ENCODE assay signal across 15 cellular contexts in genomic region chr18:55833543-55833942, GRCh38.
DNase-seq lines count a peak whose midpoint lies in the region; ATAC-seq and TF ChIP-seq lines count a peak whose summit lies in the region.
"Had no signal": no experiment of that assay in that cellular context is flagged by ENCODE, and none has a peak within 500 bp of the region (broad histone marks: within the 10 kb centered on the region; RNA-seq: fewer than 3 reads in every experiment).

No MANE protein-coding gene starts in this region.

- TF ChIP-seq CTCF in AG09309 (IDR thresholded peaks at IDR 0.05; ENCODE audit: control insufficient read depth, insufficient read depth, low read depth, low read length, missing control alignments) (no peak), uterus (IDR thresholded peaks at IDR 0.05) (no peak), dorsolateral prefrontal cortex (IDR thresholded peaks at IDR 0.05 in 54 of 56, conservative IDR thresholded peaks at IDR 0.05 in 2 of 56; ENCODE audit: low read depth in 1 of 56, partially characterized antibody in 56 of 56) (no peak)

- H2BK5ac ChIP-seq in mesendoderm (ENCODE audit: low read length): no peak overlapping the region

- H2BK15ac ChIP-seq in mesendoderm (replicated peaks; ENCODE audit: low read depth): no peak overlapping the region

- no peak overlapping the region for H4K8ac ChIP-seq in mesendoderm (ENCODE audit: low read depth, low read length)

- intact Hi-C loops in uterus (cut with DNase I; ENCODE audit: low total_unique reads) (no loop called here), dorsolateral prefrontal cortex (cut with DNase I) (no loop called here)

- H3K9me3 ChIP-seq in MG63 (peaks cover 5% of the 10 kb centered on the region), uterus (no peaks in the 10 kb centered on the region)

- H3K27me3 ChIP-seq in MG63 (no peaks in the 10 kb centered on the region), mesendoderm (ENCODE audit: insufficient read depth, low read length, poor library complexity) (no peaks in the 10 kb centered on the region), uterus (no peaks in the 10 kb centered on the region), dorsolateral prefrontal cortex (no peaks in the 10 kb centered on the region)
- H3K27me3 ChIP-seq: heart right ventricle had no signal

- no CpG with 5 or more reads among the region's 4 CpGs for WGBS in mesendoderm (ENCODE audit: extremely low coverage, insufficient coverage, low lambda C conversion rate)

- TF ChIP-seq POLR2A in uterus (IDR thresholded peaks at IDR 0.05): no peak

- H3K79me2 ChIP-seq in mesendoderm (ENCODE audit: control insufficient read depth, insufficient read depth, low read length): no peaks in the 10 kb centered on the region

- H3K4ac ChIP-seq in mesendoderm (ENCODE audit: low read depth, low read length): no peak overlapping the region

- no peaks in the 10 kb centered on the region for H3K4me1 ChIP-seq in mesendoderm (ENCODE audit: control insufficient read depth, low read depth, low read length)
- H3K4me1 ChIP-seq in uterus: no peaks in the 10 kb centered on the region

- DNase-seq in AG09309 (ENCODE audit: low read depth): peak; percentile 92
- peak; percentile 81 for DNase-seq in MG63
- peak; percentile 92 for DNase-seq in dedifferentiated amniotic fluid mesenchymal stem cell (ENCODE audit: extremely low spot score)
- peak; percentile 92 for DNase-seq in mesendoderm
- no peak for DNase-seq in uterus
- DNase-seq in dorsolateral prefrontal cortex: no peak
- DNase-seq: activated CD4-positive, alpha-beta T cell treated with anti-CD3 and anti-CD28 coated beads, Interleukin-2, amount 50 U/mL, for 1 hour; activated naive CD8-positive, alpha-beta T cell treated with anti-CD3 and anti-CD28 coated beads, Interleukin-2, amount 10 ng/mL, durations not matched to agents 7 days and 5 days; CD4-positive, alpha-beta T cell; heart right ventricle; naive B cell; NCI-H1930; SHP77 had no signal

- no peak overlapping the region for H3K4me3 ChIP-seq in AG09309 (ENCODE audit: control insufficient read depth, low read depth, low read length)
- H3K4me3 ChIP-seq in MG63: no peak overlapping the region
- no peak overlapping the region for H3K4me3 ChIP-seq in mesendoderm (ENCODE audit: low read length)
- H3K4me3 ChIP-seq in uterus: no peak overlapping the region
- H3K4me3 ChIP-seq in dorsolateral prefrontal cortex: no peak overlapping the region
- H3K4me3 ChIP-seq: heart right ventricle had no signal

- no peak overlapping the region for H3K18ac ChIP-seq in mesendoderm (ENCODE audit: low read length)

- no peak for ATAC-seq in HG03457 (IDR thresholded peaks at IDR 0.05; ENCODE audit: unreplicated experiment)
- ATAC-seq in HG03520 (IDR thresholded peaks at IDR 0.05; ENCODE audit: unreplicated experiment): no peak

- no peak overlapping the region for H4K5ac ChIP-seq in mesendoderm (ENCODE audit: low read length)

- H2BK120ac ChIP-seq in mesendoderm (ENCODE audit: low read depth, low read length): no peak overlapping the region

- no peak overlapping the region for H3K4me2 ChIP-seq in mesendoderm (ENCODE audit: low read length)

- H3K9ac ChIP-seq in mesendoderm (ENCODE audit: low read length): no peak overlapping the region

- H3K79me1 ChIP-seq in mesendoderm (ENCODE audit: low read length): no peaks in the 10 kb centered on the region

- H3K23ac ChIP-seq in mesendoderm (ENCODE audit: low read length): no peak overlapping the region

- H2AK5ac ChIP-seq in mesendoderm (ENCODE audit: low read length): no peak overlapping the region

- no peak overlapping the region for H3K27ac ChIP-seq in mesendoderm (ENCODE audit: low read depth, low read length)
- no peak overlapping the region for H3K27ac ChIP-seq in uterus
- no peak overlapping the region for H3K27ac ChIP-seq in dorsolateral prefrontal cortex
- H3K27ac ChIP-seq: heart right ventricle had no signal

- no peaks in the 10 kb centered on the region for H3K36me3 ChIP-seq in MG63
- no peaks in the 10 kb centered on the region for H3K36me3 ChIP-seq in mesendoderm (ENCODE audit: control insufficient read depth, insufficient read depth, low read length)
- no peaks in the 10 kb centered on the region for H3K36me3 ChIP-seq in uterus
- H3K36me3 ChIP-seq: heart right ventricle had no signal

- H3K56ac ChIP-seq in mesendoderm (ENCODE audit: low read length): no peak overlapping the region

Comparison
In these comparisons a context has a peak if more than half of its experiments do, and no peak if none do; other contexts are left out.
1. DNase-seq: peak in AG09309 (single experiment), MG63 (single experiment), dedifferentiated amniotic fluid mesenchymal stem cell (single experiment) and mesendoderm (single experiment); none in uterus (0 of 2) and dorsolateral prefrontal cortex (0 of 10).